1 cellular context compared by ENCODE assay signal in the genomic region with DNA sequence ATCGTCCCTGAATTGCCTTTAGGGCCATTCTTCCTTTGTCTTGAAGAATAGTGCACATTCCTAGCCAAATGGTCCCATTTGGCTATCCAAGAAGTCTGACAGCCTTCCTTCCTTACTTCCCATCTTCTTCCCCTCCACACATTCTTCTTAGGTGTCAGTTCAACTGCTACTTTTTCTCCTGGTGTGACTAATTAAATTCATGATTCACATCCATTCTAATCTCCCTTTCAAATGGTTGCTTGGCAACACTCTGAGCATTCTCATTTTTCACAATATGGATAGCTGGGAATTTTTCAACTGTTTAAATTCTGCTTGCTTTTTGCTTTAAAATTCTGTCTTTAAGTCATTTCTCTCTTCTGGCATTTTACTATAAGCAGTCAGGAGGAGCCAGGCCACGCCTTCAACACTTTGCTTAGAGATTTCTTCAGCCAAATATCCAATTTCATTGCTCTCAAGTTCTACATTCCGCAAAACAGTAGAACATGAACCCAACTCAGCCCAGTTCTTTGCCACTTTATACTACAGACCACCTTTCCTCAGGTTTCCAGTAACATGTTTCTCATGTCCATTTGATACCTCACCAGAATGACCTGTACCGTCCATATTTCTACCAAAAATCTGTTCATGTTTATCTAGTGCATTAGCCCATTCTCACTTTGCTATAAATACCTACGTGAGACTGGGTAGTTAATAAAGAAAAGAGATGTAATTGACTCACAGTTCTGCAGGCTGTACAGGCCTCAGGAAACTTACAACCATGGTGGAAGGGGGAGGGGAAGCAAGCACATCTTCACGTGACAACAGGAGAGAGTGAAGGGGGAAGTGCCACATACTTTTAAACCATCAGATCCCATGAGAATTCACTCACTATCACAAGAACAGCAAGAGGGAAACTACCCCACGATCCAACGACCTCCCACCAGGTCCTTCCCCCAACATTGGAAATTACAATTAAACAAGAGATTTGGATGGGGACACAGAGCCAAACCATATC.
TF ChIP-seq lines count a peak whose summit lies in the region.

No MANE protein-coding gene starts in this region.

TF ChIP-seq in K562, 482 proteins besides CTCF, POLR2A, EP300 and RAD21 (continued from another document):
- TF ChIP-seq, protein P1, sequence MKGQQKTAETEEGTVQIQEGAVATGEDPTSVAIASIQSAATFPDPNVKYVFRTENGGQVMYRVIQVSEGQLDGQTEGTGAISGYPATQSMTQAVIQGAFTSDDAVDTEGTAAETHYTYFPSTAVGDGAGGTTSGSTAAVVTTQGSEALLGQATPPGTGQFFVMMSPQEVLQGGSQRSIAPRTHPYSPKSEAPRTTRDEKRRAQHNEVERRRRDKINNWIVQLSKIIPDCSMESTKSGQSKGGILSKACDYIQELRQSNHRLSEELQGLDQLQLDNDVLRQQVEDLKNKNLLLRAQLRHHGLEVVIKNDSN (CRISPR knock-in tag; IDR thresholded peaks at IDR 0.05), result peak; percentile 69
- TF ChIP-seq RAD51 (IDR thresholded peaks at IDR 0.05; ENCODE audit: borderline replicate concordance, low read depth) (peak; percentile 51; the same call in 1 of the 2 replicates), SPI1 (IDR thresholded peaks at IDR 0.05; ENCODE audit: borderline replicate concordance, low read depth, low read length) (0 out of 2 replicates have a peak, but pooled peaks have one; percentile 55), RFX1 (IDR thresholded peaks at IDR 0.05) (peak; percentile 72), BHLHE40 (IDR thresholded peaks at IDR 0.05; ENCODE audit: low read length) (peak; percentile 85), TRIM28 (IDR thresholded peaks at IDR 0.05) (no peak), FOSL1 (tag; conservative IDR thresholded peaks at IDR 0.05) (peak; percentile 31; the same call in 1 of the 2 replicates), CTBP1 (IDR thresholded peaks at IDR 0.05; ENCODE audit: borderline replicate concordance) (peak; percentile 32; the same call in 1 of the 2 replicates), ZFX (CRISPR knock-in tag; IDR thresholded peaks at IDR 0.05) (peak; percentile 36; the same call in 1 of the 2 replicates), NFRKB (IDR thresholded peaks at IDR 0.05; ENCODE audit: low read depth) (0 out of 2 replicates have a peak, but pooled peaks have one; percentile 6), ZNF79 (CRISPR knock-in tag; IDR thresholded peaks at IDR 0.05; ENCODE audit: low read depth) (no peak)
- TF ChIP-seq, protein P2, sequence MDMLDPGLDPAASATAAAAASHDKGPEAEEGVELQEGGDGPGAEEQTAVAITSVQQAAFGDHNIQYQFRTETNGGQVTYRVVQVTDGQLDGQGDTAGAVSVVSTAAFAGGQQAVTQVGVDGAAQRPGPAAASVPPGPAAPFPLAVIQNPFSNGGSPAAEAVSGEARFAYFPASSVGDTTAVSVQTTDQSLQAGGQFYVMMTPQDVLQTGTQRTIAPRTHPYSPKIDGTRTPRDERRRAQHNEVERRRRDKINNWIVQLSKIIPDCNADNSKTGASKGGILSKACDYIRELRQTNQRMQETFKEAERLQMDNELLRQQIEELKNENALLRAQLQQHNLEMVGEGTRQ (CRISPR knock-in tag; IDR thresholded peaks at IDR 0.05), result peak; percentile 71
